Comparison of ENCODE assay signal across 12 cellular contexts in genomic region chr5:41722359-41722950, GRCh38.
A peak's percentile ranks its signal among the peaks of the same experiment; 100 is the strongest.
DNase-seq lines count a peak whose midpoint lies in the region; ATAC-seq and TF ChIP-seq lines count a peak whose summit lies in the region.
"Had no signal": no experiment of that assay in that cellular context is flagged by ENCODE, and none has a peak within 500 bp of the region (broad histone marks: within the 10 kb centered on the region; RNA-seq: fewer than 3 reads in every experiment).

No MANE protein-coding gene starts in this region.

- in situ Hi-C loops in GM23248 (cut with MboI), result no loop called here

- H3K4me2 ChIP-seq in GM23248 (ENCODE audit: unreplicated experiment) (no peak overlapping the region), SK-N-SH (no peak overlapping the region)

- H3K9ac ChIP-seq in GM23248 (no peak overlapping the region), SK-N-SH (no peak overlapping the region)

- no peaks in the 10 kb centered on the region for H4K20me1 ChIP-seq in GM23248 (ENCODE audit: insufficient read depth)
- H4K20me1 ChIP-seq in SK-N-SH (ENCODE audit: insufficient read depth), result no peaks in the 10 kb centered on the region

- TF ChIP-seq RAD21 in SK-N-SH (IDR thresholded peaks at IDR 0.05; ENCODE audit: low read length), result peak; percentile 56

- 53 to 60% methylated on average over 3 of the region's 3 CpGs for WGBS in GM23248 (ENCODE audit: low coverage in 1 of 2, low lambda C conversion rate in 2 of 2, missing lambda C conversion rate in 2 of 2), 2 experiments
- 54% methylated on average over 3 of the region's 3 CpGs for WGBS in SK-N-SH (ENCODE audit: low lambda C conversion rate)

- H3K27ac ChIP-seq in GM23248 (no peak overlapping the region), SK-N-SH (ENCODE audit: low read depth in 2 of 2, low read length in 1 of 2) (no peak overlapping the region; a peak in 1 of 4 replicates)
- H3K27ac ChIP-seq: body of pancreas had no signal

- DNase-seq in COR-L47 (lab: John Stamatoyannopoulos, UW), result peak; percentile 2
- peak; percentile 16 for DNase-seq in GM23248
- no peak for DNase-seq in SK-N-SH
- DNase-seq in foreskin melanocyte, result peak; percentile 1
- no peak for DNase-seq in NCI-H345 (lab: John Stamatoyannopoulos, UW)
- DNase-seq in NCI-H2196 treated with DMSO at 0.1 percent for 48 hours (lab: John Stamatoyannopoulos, UW; ENCODE audit: unreplicated experiment), result no peak
- DNase-seq in activated T-cell treated with anti-CD3 and anti-CD28 coated beads, Interleukin-2, amount 50 U/mL, for 1 hour, result no peak
- DNase-seq: body of pancreas; CD8-positive, alpha-beta memory T cell; KBM-7; T-helper 2 cell had no signal

- H2AFZ ChIP-seq in GM23248, result no peak overlapping the region
- no peak overlapping the region for H2AFZ ChIP-seq in SK-N-SH (ENCODE audit: low read depth)

- POLR2A ChIA-PET in SK-N-SH (lab: Yijun Ruan, JAX), result interaction anchor here (1.2 kb wide), 1 partner anchor 213 kb away, joined by 3 read pairs; the partner anchor contains the start of gene PLCXD3

- CTCF ChIA-PET in SK-N-SH (lab: Yijun Ruan, JAX), result interaction anchor here (0.7 to 2.4 kb wide), 12 partner anchors 27 to 818 kb away, joined by 3 to 15 read pairs (median 4); no protein-coding TSS in a partner anchor

- H3K9me2 ChIP-seq in GM23248 (ENCODE audit: insufficient read depth) (no peaks in the 10 kb centered on the region), SK-N-SH (no peaks in the 10 kb centered on the region)

- H3K79me2 ChIP-seq in GM23248 (ENCODE audit: insufficient read depth), result no peaks in the 10 kb centered on the region
- H3K79me2 ChIP-seq in SK-N-SH (ENCODE audit: insufficient read depth), result no peaks in the 10 kb centered on the region

- H3K4me1 ChIP-seq in GM23248 (ENCODE audit: insufficient read depth) (no peaks in the 10 kb centered on the region), SK-N-SH (ENCODE audit: control insufficient read depth in 1 of 2, insufficient read depth in 2 of 2, low read depth in 1 of 2, low read length in 1 of 2) (peaks cover 0 to 8% of the 10 kb centered on the region in 2 experiments; a peak in 2 of 4 replicates)
- H3K4me1 ChIP-seq: body of pancreas had no signal

- ATAC-seq in HG02571 (IDR thresholded peaks at IDR 0.05; ENCODE audit: unreplicated experiment), result no peak
- ATAC-seq: body of pancreas had no signal

- H3F3A ChIP-seq in GM23248 (ENCODE audit: insufficient read depth) (no peaks in the 10 kb centered on the region), SK-N-SH (replicated peaks; ENCODE audit: insufficient read depth) (no peaks in the 10 kb centered on the region)

- H3K4me3 ChIP-seq in GM23248 (no peak overlapping the region), SK-N-SH (ENCODE audit: low read depth in 2 of 2, low read length in 1 of 2) (no peak overlapping the region)
- H3K4me3 ChIP-seq: body of pancreas had no signal

- no peak for TF ChIP-seq EP300 in SK-N-SH (IDR thresholded peaks at IDR 0.05; ENCODE audit: borderline replicate concordance in 1 of 2, low read depth in 1 of 2, low read length in 1 of 2)

- no peaks in the 10 kb centered on the region for H3K27me3 ChIP-seq in GM23248 (replicated peaks; ENCODE audit: insufficient read depth)
- H3K27me3 ChIP-seq in SK-N-SH (ENCODE audit: insufficient read depth), result no peaks in the 10 kb centered on the region
- H3K27me3 ChIP-seq: body of pancreas had no signal

- H3K9me3 ChIP-seq in GM23248 (ENCODE audit: low read depth) (no peaks in the 10 kb centered on the region), SK-N-SH (no peaks in the 10 kb centered on the region)
- H3K9me3 ChIP-seq: body of pancreas had no signal

- peak; percentile 19; the same call in 1 of the 2 replicates for TF ChIP-seq CTCF in SK-N-SH (IDR thresholded peaks at IDR 0.05)

- H3K36me3 ChIP-seq in GM23248 (ENCODE audit: low read depth) (no peaks in the 10 kb centered on the region), SK-N-SH (replicated peaks in 1 of 2; ENCODE audit: control insufficient read depth in 1 of 2, insufficient read depth in 2 of 2, low read length in 1 of 2) (no peaks in the 10 kb centered on the region)

TF ChIP-seq in SK-N-SH, 30 proteins besides CTCF, POLR2A, EP300 and RAD21:
- TF ChIP-seq FOXM1 (IDR thresholded peaks at IDR 0.05; ENCODE audit: low read depth) (no peak), TCF12 (IDR thresholded peaks at IDR 0.05) (no peak), ZBTB33 (IDR thresholded peaks at IDR 0.05; ENCODE audit: borderline replicate concordance, low read depth) (no peak), NRF1 (IDR thresholded peaks at IDR 0.05; ENCODE audit: low read depth, low read length) (no peak), SMC3 (IDR thresholded peaks at IDR 0.05; ENCODE audit: low read depth, low read length) (0 out of 2 replicates have a peak, but pooled peaks have one; percentile 18), RCOR1 (IDR thresholded peaks at IDR 0.05; ENCODE audit: low read length) (no peak)

Comparison
In these comparisons a context has a peak if more than half of its experiments do, and no peak if none do; other contexts are left out.
1. DNase-seq: peak in COR-L47 (single experiment), GM23248 (single experiment) and foreskin melanocyte (single experiment); none in SK-N-SH (single experiment), NCI-H345 (single experiment), NCI-H2196 treated with DMSO at 0.1 percent for 48 hours (single experiment) and activated T-cell treated with anti-CD3 and anti-CD28 coated beads, Interleukin-2, amount 50 U/mL, for 1 hour (single experiment).